Comparison of ENCODE assay signal across 8 cellular contexts in genomic region chr11:32088117-32088941, GRCh38.
DNase-seq lines count a peak whose midpoint lies in the region; ATAC-seq and TF ChIP-seq lines count a peak whose summit lies in the region.

No MANE protein-coding gene starts in this region.

- POLR2A ChIA-PET in RWPE1 (lab: Yijun Ruan, JAX; ENCODE audit: low non-redundant PET) = no interaction called here

- TF ChIP-seq CTCF in RWPE1 (conservative IDR thresholded peaks at IDR 0.05; ENCODE audit: low read depth) = no peak

- DNase-seq in activated T-cell treated with anti-CD3 and anti-CD28 coated beads for 24 hours (ENCODE audit: low read depth) (peak; percentile 17), RWPE1 (ENCODE audit: low spot score) (peak; percentile 72), fibroblast of peridontal ligament (ENCODE audit: extremely low read depth) (peak; percentile 97), NK-92 (lab: John Stamatoyannopoulos, UW; ENCODE audit: unreplicated experiment) (no peak)
- DNase-seq in activated T-cell treated with anti-CD3 and anti-CD28 coated beads, Interleukin-2, amount 50 U/mL, for 48 hours = no peak
- peak; percentile 13 for DNase-seq in stimulated activated naive CD8-positive, alpha-beta T cell treated with anti-CD3 and anti-CD28 coated beads, Interleukin-15, Interleukin-2, amounts not matched to agents 100 U/mL and 50 U/mL, for 24 hours
- DNase-seq in activated effector memory CD4-positive, alpha-beta T cell treated with anti-CD3 and anti-CD28 coated beads, Interleukin-2, amount 50 U/mL, for 16 hours = no peak

- CTCF ChIA-PET in RWPE1 (lab: Yijun Ruan, JAX) = no interaction called here

- H3K27ac ChIP-seq in RWPE1 = peak overlapping the region; percentile 51

- ATAC-seq in HG02610 (IDR thresholded peaks at IDR 0.05; ENCODE audit: unreplicated experiment) = peak; percentile 40
- ATAC-seq in stimulated activated naive CD8-positive, alpha-beta T cell treated with anti-CD3 and anti-CD28 coated beads, Interleukin-15, Interleukin-2, amounts not matched to agents 100 U/mL and 50 U/mL, for 24 hours = peak; percentile 63

Comparison
In these comparisons a context has a peak if more than half of its experiments do, and no peak if none do; other contexts are left out.
1. DNase-seq: peak in activated T-cell treated with anti-CD3 and anti-CD28 coated beads for 24 hours (single experiment), RWPE1 (single experiment), fibroblast of peridontal ligament (single experiment) and stimulated activated naive CD8-positive, alpha-beta T cell treated with anti-CD3 and anti-CD28 coated beads, Interleukin-15, Interleukin-2, amounts not matched to agents 100 U/mL and 50 U/mL, for 24 hours (single experiment); none in activated T-cell treated with anti-CD3 and anti-CD28 coated beads, Interleukin-2, amount 50 U/mL, for 48 hours (0 of 2), NK-92 (single experiment) and activated effector memory CD4-positive, alpha-beta T cell treated with anti-CD3 and anti-CD28 coated beads, Interleukin-2, amount 50 U/mL, for 16 hours (single experiment).